Comparison of ENCODE assay signal across 28 cellular contexts in the genomic region with DNA sequence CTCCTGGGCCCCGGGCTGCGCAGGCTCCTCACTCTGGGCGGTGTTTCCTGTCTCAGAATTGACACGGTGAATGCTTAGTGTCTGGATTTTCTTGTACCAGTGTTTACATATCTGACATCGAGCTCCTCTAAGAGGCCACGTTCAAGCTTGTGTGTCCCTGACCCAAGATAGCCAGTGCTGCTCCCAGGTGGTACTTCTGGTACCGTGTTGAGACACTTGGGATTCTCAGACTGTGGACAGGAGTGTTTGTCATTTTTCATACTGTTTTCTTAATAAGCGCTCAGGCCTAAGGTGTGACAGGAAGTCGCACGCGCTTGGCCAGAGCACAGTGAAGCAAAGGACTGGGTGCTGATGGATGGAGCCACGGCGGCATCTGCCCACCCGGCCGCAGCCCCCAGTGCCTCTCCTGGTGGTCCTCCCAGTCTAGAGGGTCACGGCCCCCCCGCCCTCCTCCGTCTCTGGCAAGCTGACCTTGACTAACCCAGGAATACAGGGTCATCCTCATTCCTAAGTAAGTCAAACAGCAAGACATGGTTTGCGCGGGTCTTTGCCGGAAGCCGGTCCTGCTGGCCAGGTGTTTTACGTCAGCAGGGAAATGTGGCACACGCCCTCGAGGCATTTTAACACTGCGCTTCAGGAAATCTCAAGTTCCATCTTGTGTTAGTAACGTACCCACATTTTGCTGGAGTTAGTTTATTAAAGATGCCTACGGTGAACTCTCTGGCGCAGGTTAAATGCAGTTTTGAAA. TPM values are rescaled to one million over a fixed set of nuclear protein-coding genes. Genes with fewer than 3 reads are reported as not detected.
DNase-seq lines count a peak whose midpoint lies in the region; ATAC-seq, FAIRE-seq and TF ChIP-seq lines count a peak whose summit lies in the region.
"Had no signal": no experiment of that assay in that cellular context is flagged by ENCODE, and none has a peak within 500 bp of the region (broad histone marks: within the 10 kb centered on the region; RNA-seq: fewer than 3 reads in every experiment).

No MANE protein-coding gene starts in this region.

- no peak for TF ChIP-seq POLR2A in adrenal gland (IDR thresholded peaks at IDR 0.05)

- peak overlapping the region; percentile 69 for H3K27ac Mint-ChIP-seq in activated T-cell treated with anti-CD3 and anti-CD28 coated beads, Interleukin-2, amount 50 U/mL, for 24 hours
- H3K27ac Mint-ChIP-seq: neural progenitor cell; stimulated activated memory B cell treated with anti-CD40 and anti-IgM and Interleukin-4, amounts not matched to agents 10 μg/mL and 1 μg/mL and 100 μg/mL, for 72 hours had no signal

- no peaks in the 10 kb centered on the region for H3K27me3 Mint-ChIP-seq in activated T-cell treated with anti-CD3 and anti-CD28 coated beads, Interleukin-2, amount 50 U/mL, for 24 hours
- H3K27me3 Mint-ChIP-seq: CD8-positive, alpha-beta memory T cell; stimulated activated memory B cell treated with anti-CD40 and anti-IgM and Interleukin-4, amounts not matched to agents 10 μg/mL and 1 μg/mL and 100 μg/mL, for 72 hours had no signal

- no peaks in the 10 kb centered on the region for H3K9me3 ChIP-seq in adrenal gland (replicated peaks in 1 of 3)
- no peaks in the 10 kb centered on the region for H3K9me3 ChIP-seq in kidney (ENCODE audit: control insufficient read depth in 1 of 2, low read length in 2 of 2)
- no peaks in the 10 kb centered on the region for H3K9me3 ChIP-seq in stomach smooth muscle (ENCODE audit: control insufficient read depth in 2 of 2, low read length in 2 of 2)
- H3K9me3 ChIP-seq: HAP-1, heart right ventricle, MG63, uterus had no signal

- FAIRE-seq in kidney (lab: Jason Lieb, UNC), result no peak
- FAIRE-seq: A204.1 had no signal

- H3K27ac ChIP-seq in adrenal gland (peak overlapping the region in 4 of 5 donors; percentile 55 to 94 (median 82)), kidney (ENCODE audit: low read depth in 2 of 2, low read length in 2 of 2) (peak overlapping the region; percentile 27 to 59), stomach smooth muscle (ENCODE audit: low read length) (peak overlapping the region; percentile 37)
- H3K27ac ChIP-seq: heart right ventricle, neural progenitor cell, uterus had no signal

- TF ChIP-seq CTCF in adrenal gland (IDR thresholded peaks at IDR 0.05) (no peak), kidney (IDR thresholded peaks at IDR 0.05; ENCODE audit: borderline replicate concordance, extremely low read depth, insufficient read depth) (no peak)

- peaks cover 9% of the 10 kb centered on the region for H3K4me1 Mint-ChIP-seq in activated T-cell treated with anti-CD3 and anti-CD28 coated beads, Interleukin-2, amount 50 U/mL, for 24 hours (ENCODE audit: low read depth)
- H3K4me1 Mint-ChIP-seq: brain had no signal

- no peak overlapping the region for H3K4me3 Mint-ChIP-seq in activated T-cell treated with anti-CD3 and anti-CD28 coated beads, Interleukin-2, amount 50 U/mL, for 24 hours
- H3K4me3 Mint-ChIP-seq: brain; neural progenitor cell; stimulated activated memory B cell treated with anti-CD40 and anti-IgM and Interleukin-4, amounts not matched to agents 10 μg/mL and 1 μg/mL and 100 μg/mL, for 72 hours had no signal

- H3K36me3 ChIP-seq in adrenal gland (replicated peaks in 1 of 2) (peaks cover 0 to 81% of the 10 kb centered on the region in 2 donors), kidney (ENCODE audit: control insufficient read depth in 1 of 2, insufficient read depth in 2 of 2, low read length in 2 of 2) (peaks cover 25 to 42% of the 10 kb centered on the region in 2 donors), stomach smooth muscle (ENCODE audit: control insufficient read depth in 2 of 2, insufficient read depth in 2 of 2, low read length in 2 of 2) (peaks cover 52 to 66% of the 10 kb centered on the region in 2 donors)
- H3K36me3 ChIP-seq: neural progenitor cell, uterus had no signal

- H3K9ac ChIP-seq in kidney (ENCODE audit: low read length in 2 of 2), result no peak overlapping the region
- peak overlapping the region in 1 of 2 donors; percentile 14 for H3K9ac ChIP-seq in stomach smooth muscle (ENCODE audit: low read length in 2 of 2)
- H3K9ac ChIP-seq: neural progenitor cell had no signal

- no peak for ATAC-seq in GM19035 (IDR thresholded peaks at IDR 0.05; ENCODE audit: unreplicated experiment)
- ATAC-seq: heart right ventricle; sciatic nerve; stimulated activated memory B cell treated with anti-CD40 and anti-IgM and Interleukin-4, amounts not matched to agents 10 μg/mL and 1 μg/mL and 100 μg/mL, for 72 hours had no signal

- WGBS in adrenal gland, 4 donors, result 49 to 70% (median 57%) methylated on average over 28 to 29 of the region's 29 CpGs

- intact Hi-C loops in adrenal gland (cut with DNase I) (no loop called here), kidney (cut with DNase I) (no loop called here)

- no peak for DNase-seq in activated T-cell treated with anti-CD3 and anti-CD28 coated beads, Interleukin-2, amount 50 U/mL, for 24 hours
- no peak for DNase-seq in activated T-cell treated with anti-CD3 and anti-CD28 coated beads, Interleukin-2, amount 50 U/mL, for 1 hour
- DNase-seq in adrenal gland, result peak in 1 of 7 donors; percentile 65
- no peak for DNase-seq in kidney
- no peak for DNase-seq in superior temporal gyrus (ENCODE audit: extremely low spot score)
- no peak for DNase-seq in NCI-H748 treated with DMSO at 0.1 percent for 48 hours (lab: John Stamatoyannopoulos, UW)
- DNase-seq: activated CD4-positive, alpha-beta T cell treated with anti-CD3 and anti-CD28 coated beads for 4 hours; activated naive CD4-positive, alpha-beta T cell; activated T-cell treated with anti-CD3 and anti-CD28 coated beads, Interleukin-2, amount 50 U/mL, for 48 hours; CD8-positive, alpha-beta memory T cell; effector CD4-positive, alpha-beta T cell; mammary epithelial cell; MG63; NCI-H2029 treated with DMSO at 0.1 percent for 48 hours; NCI-H526 treated with DMSO at 0.1 percent for 48 hours; posterior cingulate gyrus; stimulated activated CD4-positive, alpha-beta T cell treated with anti-CD3 and anti-CD28 coated beads, Interleukin-4, amount 100 ng/mL, for 4 hours; T-helper 2 cell; uterus had no signal

- H3K4me1 ChIP-seq in adrenal gland (replicated peaks in 1 of 2) (peaks cover 24 to 49% of the 10 kb centered on the region in 2 donors), kidney (ENCODE audit: control insufficient read depth in 1 of 2, insufficient read depth in 1 of 2, low read depth in 1 of 2, low read length in 2 of 2) (peaks cover 0 to 6% of the 10 kb centered on the region in 2 donors), stomach smooth muscle (ENCODE audit: control insufficient read depth, insufficient read depth, low read length) (peaks cover 5% of the 10 kb centered on the region)
- H3K4me1 ChIP-seq: HAP-1, neural progenitor cell, uterus had no signal

- H3K4me3 ChIP-seq in adrenal gland (no peak overlapping the region), kidney (ENCODE audit: low read length in 2 of 2) (no peak overlapping the region), stomach smooth muscle (ENCODE audit: low read length in 2 of 2) (no peak overlapping the region)
- H3K4me3 ChIP-seq: HAP-1, heart right ventricle, MG63, neural progenitor cell, uterus had no signal

- peaks cover 91% of the 10 kb centered on the region for H3K36me3 Mint-ChIP-seq in activated T-cell treated with anti-CD3 and anti-CD28 coated beads, Interleukin-2, amount 50 U/mL, for 24 hours (ENCODE audit: low read depth)

- H3K27me3 ChIP-seq in adrenal gland (no peaks in the 10 kb centered on the region), stomach smooth muscle (ENCODE audit: control insufficient read depth in 1 of 2, insufficient read depth in 2 of 2, low read length in 2 of 2) (no peaks in the 10 kb centered on the region)
- H3K27me3 ChIP-seq: heart right ventricle, MG63, neural progenitor cell, uterus had no signal

- no peaks in the 10 kb centered on the region for H3K9me3 Mint-ChIP-seq in activated T-cell treated with anti-CD3 and anti-CD28 coated beads, Interleukin-2, amount 50 U/mL, for 24 hours
- H3K9me3 Mint-ChIP-seq: brain; CD8-positive, alpha-beta memory T cell; neural progenitor cell; stimulated activated memory B cell treated with anti-CD40 and anti-IgM and Interleukin-4, amounts not matched to agents 10 μg/mL and 1 μg/mL and 100 μg/mL, for 72 hours had no signal

RNA-seq across cellular contexts. Expression of a gene that starts 8.0 kb away (rescaled TPM):
- 10 to 100 TPM; 32.4 to 81.5 (median 44.4) TPM for total RNA-seq in adrenal gland
- 10 to 100 TPM; 25.3 to 53.8 (median 43.8) TPM for polyA plus RNA-seq in adrenal gland
- 25.6 TPM for total RNA-seq in kidney
- polyA plus RNA-seq in kidney (ENCODE audit: insufficient read depth, low read depth, low replicate concordance), result 26.8 TPM

RNA-seq across cellular contexts. Expression of a gene that starts 12.7 kb away (rescaled TPM):
- total RNA-seq in adrenal gland (100 to 1,000 TPM; 106 to 268 (median 179) TPM), kidney (162 TPM)
- polyA plus RNA-seq in adrenal gland (100 to 1,000 TPM; 149 to 345 (median 150) TPM), kidney (ENCODE audit: insufficient read depth, low read depth, low replicate concordance) (158 TPM)

RNA-seq across cellular contexts. Expression of a gene that starts 13.0 kb away (rescaled TPM):
- total RNA-seq in adrenal gland (10 to 100 TPM in 3 of 8 donors, 1 to 10 TPM in 5; 5.6 to 14.1 (median 9.1) TPM), kidney (24.7 TPM)
- polyA plus RNA-seq in adrenal gland (10 to 100 TPM in 1 of 3 donors, 1 to 10 TPM in 2; 1.8 to 12.1 (median 5.9) TPM), kidney (ENCODE audit: insufficient read depth, low read depth, low replicate concordance) (9.0 TPM)
